In the genomic region with DNA sequence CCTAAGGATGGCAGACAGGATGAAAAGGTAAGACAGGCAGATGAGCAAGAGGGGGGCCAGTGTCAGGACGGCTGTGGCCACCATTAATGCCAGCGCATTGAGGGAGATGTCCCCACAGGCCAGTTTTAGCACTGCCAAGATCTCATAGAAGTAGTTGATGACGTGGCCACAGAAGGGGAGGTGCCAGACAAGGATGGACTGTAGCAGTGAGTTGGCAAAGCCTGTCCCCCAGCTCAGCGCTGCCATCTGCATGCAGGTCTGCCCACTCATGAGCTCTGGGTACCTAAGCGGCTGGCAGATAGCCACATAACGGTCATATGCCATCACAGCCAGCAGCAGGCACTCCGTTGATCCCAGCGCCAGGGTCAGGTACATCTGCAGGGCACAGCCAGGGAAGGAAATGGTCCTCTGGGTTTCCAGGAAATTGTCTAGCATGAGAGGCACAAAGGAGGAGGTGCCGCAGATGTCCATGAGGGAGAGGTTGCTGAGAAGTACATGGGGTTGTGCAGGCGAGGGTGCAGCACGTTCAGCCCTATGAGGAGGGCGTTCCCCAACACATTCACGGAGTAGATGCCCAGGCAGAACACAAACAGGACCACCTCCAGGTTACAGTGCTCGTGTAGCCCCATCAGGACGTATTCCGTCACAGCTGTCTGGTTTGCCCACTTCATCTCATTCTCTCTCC, we compare ENCODE assay signal across 9 cellular contexts. TPM values are rescaled to one million over a fixed set of nuclear protein-coding genes. Genes with fewer than 3 reads are reported as not detected.
DNase-seq lines count a peak whose midpoint lies in the region; ATAC-seq and TF ChIP-seq lines count a peak whose summit lies in the region.
"Had no signal": no experiment of that assay in that cellular context is flagged by ENCODE, and none has a peak within 500 bp of the region (broad histone marks: within the 10 kb centered on the region; RNA-seq: fewer than 3 reads in every experiment).

No MANE protein-coding gene starts in this region.

- ATAC-seq in gastrocnemius medialis: no peak

- H3K4me1 ChIP-seq in gastrocnemius medialis: no peaks in the 10 kb centered on the region

- peak; percentile 9 for TF ChIP-seq CTCF in GM12865 (IDR thresholded peaks at IDR 0.05; ENCODE audit: insufficient read depth, low read depth, low read length, missing control alignments)
- TF ChIP-seq CTCF in NB4 (IDR thresholded peaks at IDR 0.05; ENCODE audit: low read depth, low read length): no peak
- no peak for TF ChIP-seq CTCF in dorsolateral prefrontal cortex (IDR thresholded peaks at IDR 0.05 in 54 of 56, conservative IDR thresholded peaks at IDR 0.05 in 2 of 56; ENCODE audit: low read depth in 1 of 56, partially characterized antibody in 56 of 56)
- no peak for TF ChIP-seq CTCF in gastrocnemius medialis (IDR thresholded peaks at IDR 0.05 in 4 of 5, conservative IDR thresholded peaks at IDR 0.05 in 1 of 5)

- in situ Hi-C loops in gastrocnemius medialis (cut with MboI; ENCODE audit: low sequenced_read_pairs in 4 of 4): no loop called here

- H3K27me3 ChIP-seq in dorsolateral prefrontal cortex (no peaks in the 10 kb centered on the region), gastrocnemius medialis (peaks cover 6 to 12% (median 8%) of the 10 kb centered on the region in 3 donors)

- no peaks in the 10 kb centered on the region for H3K36me3 ChIP-seq in gastrocnemius medialis

- no peak overlapping the region for H3K4me3 ChIP-seq in GM12865 (ENCODE audit: low read depth, low read length)
- no peak overlapping the region for H3K4me3 ChIP-seq in NB4 (ENCODE audit: low read depth, low read length)
- peak overlapping the region in 1 of 59 donors; percentile 34 for H3K4me3 ChIP-seq in dorsolateral prefrontal cortex
- H3K4me3 ChIP-seq in gastrocnemius medialis: no peak overlapping the region

- intact Hi-C loops in dorsolateral prefrontal cortex (cut with DNase I): no loop called here
- intact Hi-C loops in posterior vena cava (cut with DNase I): no loop called here
- intact Hi-C loops in gastrocnemius medialis (cut with DNase I; ENCODE audit: low total_unique reads): no loop called here

- DNase-seq in GM12865 (ENCODE audit: low read depth): peak; percentile 60
- peak; percentile 45 for DNase-seq in NB4 (ENCODE audit: low read depth)
- DNase-seq in dorsolateral prefrontal cortex: peak in 6 of 10 donors; percentile 53 to 76 (median 66)
- peak; percentile 79 for DNase-seq in posterior vena cava (ENCODE audit: low spot score)
- DNase-seq in GM19240 (ENCODE audit: insufficient read length, low spot score): no peak
- no peak for DNase-seq in gastrocnemius medialis
- no peak for DNase-seq in NCI-H1436 treated with DMSO at 0.1 percent for 48 hours (lab: John Stamatoyannopoulos, UW)
- DNase-seq: central memory CD4-positive, alpha-beta T cell had no signal

- TF ChIP-seq POLR2A in NB4 (IDR thresholded peaks at IDR 0.05; ENCODE audit: extremely low read depth, insufficient read length): no peak
- no peak for TF ChIP-seq POLR2A in gastrocnemius medialis (IDR thresholded peaks at IDR 0.05)

- H3K9me3 ChIP-seq in gastrocnemius medialis: no peaks in the 10 kb centered on the region

- H3K27ac ChIP-seq in dorsolateral prefrontal cortex (peak overlapping the region in 6 of 59 donors; percentile 1 to 29 (median 16)), gastrocnemius medialis (no peak overlapping the region)
- H3K27ac ChIP-seq: VCaP had no signal

RNA-seq across cellular contexts. Expression of gene OR13J1, which starts 10.7 kb away (rescaled TPM):
- total RNA-seq in dorsolateral prefrontal cortex: not detected
- total RNA-seq in posterior vena cava: not detected
- total RNA-seq in gastrocnemius medialis: not detected

RNA-seq across cellular contexts. Expression of gene TMEM8B, which starts 30.4 kb away (rescaled TPM):
- total RNA-seq in dorsolateral prefrontal cortex: 10 to 100 TPM; 40.1 to 83.0 (median 60.2) TPM
- 10 to 100 TPM; 16.1 to 18.5 TPM for total RNA-seq in posterior vena cava
- total RNA-seq in gastrocnemius medialis: 1 to 10 TPM; 1.9 to 6.4 (median 6.1) TPM

RNA-seq across cellular contexts. Expression of gene FAM221B, which starts 30.9 kb away (rescaled TPM):
- total RNA-seq in dorsolateral prefrontal cortex (under 1 TPM in 2 of 120 experiments, not detected in 118; 0.26 to 0.75 TPM), posterior vena cava (not detected), gastrocnemius medialis (not detected)

RNA-seq across cellular contexts. Expression of gene HINT2, which starts 44.6 kb away (rescaled TPM):
- 10 to 100 TPM; 16.1 to 49.1 (median 32.2) TPM for total RNA-seq in dorsolateral prefrontal cortex
- 10 to 100 TPM; 20.0 to 26.8 TPM for total RNA-seq in posterior vena cava
- total RNA-seq in gastrocnemius medialis: 10 to 100 TPM in 3 of 4 donors, 1 to 10 TPM in 1; 4.5 to 26.7 (median 22.0) TPM

RNA-seq across cellular contexts. Expression of gene HRCT1, which starts 46.5 kb away (rescaled TPM):
- total RNA-seq in dorsolateral prefrontal cortex (10 to 100 TPM in 3 of 120 experiments, 1 to 10 TPM in 115, under 1 TPM in 2; 0.75 to 11.9 (median 3.8) TPM), posterior vena cava (10 to 100 TPM in 1 of 2 donors, 1 to 10 TPM in 1; 4.8 to 20.1 TPM), gastrocnemius medialis (1 to 10 TPM in 3 of 4 donors, not detected in 1; 3.2 to 5.1 (median 3.3) TPM)

Comparison
In these comparisons a context has a peak if more than half of its experiments do, and no peak if none do; other contexts are left out.
1. DNase-seq: peak in GM12865 (single experiment), NB4 (single experiment), dorsolateral prefrontal cortex (6 of 10) and posterior vena cava (single experiment); none in GM19240 (single experiment), gastrocnemius medialis (0 of 2) and NCI-H1436 treated with DMSO at 0.1 percent for 48 hours (single experiment).